8 cellular contexts compared by ENCODE assay signal in genomic region chr21:43361493-43362296, GRCh38.
A peak's percentile ranks its signal among the peaks of the same experiment; 100 is the strongest.
DNase-seq lines count a peak whose midpoint lies in the region; ATAC-seq, FAIRE-seq and TF ChIP-seq lines count a peak whose summit lies in the region.

No MANE protein-coding gene starts in this region.

- H3K27me3 ChIP-seq in Karpas-422 (ENCODE audit: low read length) (no peaks in the 10 kb centered on the region), gastroesophageal sphincter (peaks cover 15% of the 10 kb centered on the region), small intestine (ENCODE audit: control insufficient read depth in 2 of 2, insufficient read depth in 2 of 2, low read length in 2 of 2) (no peaks in the 10 kb centered on the region)

- ATAC-seq in activated T-cell treated with anti-CD3 and anti-CD28 coated beads, Interleukin-2, amount 50 U/mL, for 72 hours (replicated peaks in 1 of 2): peak; percentile 40 to 41
- ATAC-seq in gastroesophageal sphincter: peak; percentile 47
- ATAC-seq in HG02970 (IDR thresholded peaks at IDR 0.05; ENCODE audit: low FRiP score, unreplicated experiment): no peak

- DNase-seq in GM19240 (ENCODE audit: insufficient read length, low spot score) (peak; percentile 68), Karpas-422 (peak; percentile 84), small intestine (no peak), DMS53 (lab: John Stamatoyannopoulos, UW) (no peak), hippocampal formation (lab: John Stamatoyannopoulos, UW) (no peak)
- peak; percentile 14 to 20 for DNase-seq in activated T-cell treated with anti-CD3 and anti-CD28 coated beads, Interleukin-2, amount 50 U/mL, for 72 hours

- H3K36me3 Mint-ChIP-seq in activated T-cell treated with anti-CD3 and anti-CD28 coated beads, Interleukin-2, amount 50 U/mL, for 72 hours (ENCODE audit: insufficient read depth in 2 of 2): no peaks in the 10 kb centered on the region

- TF ChIP-seq EP300 in gastroesophageal sphincter (IDR thresholded peaks at IDR 0.05): no peak

- H3K4me2 ChIP-seq in Karpas-422 (ENCODE audit: low read depth, low read length, poor library complexity, severe bottlenecking): peak overlapping the region; percentile 79

- no peaks in the 10 kb centered on the region for H4K20me1 ChIP-seq in Karpas-422 (ENCODE audit: insufficient read depth, low read depth, low read length)

- peak overlapping the region; percentile 64 for H3K4me3 ChIP-seq in Karpas-422 (ENCODE audit: low read length)
- peak overlapping the region in 1 of 2 donors; percentile 30 for H3K4me3 ChIP-seq in gastroesophageal sphincter
- H3K4me3 ChIP-seq in small intestine (ENCODE audit: low read depth in 1 of 2, low read length in 2 of 2): no peak overlapping the region

- no peaks in the 10 kb centered on the region for H3K79me2 ChIP-seq in Karpas-422 (ENCODE audit: low read length)

- H3K4me1 ChIP-seq in Karpas-422 (ENCODE audit: low read length) (peaks cover 45% of the 10 kb centered on the region), gastroesophageal sphincter (peaks cover 0 to 17% (median 0%) of the 10 kb centered on the region in 3 donors), small intestine (ENCODE audit: control insufficient read depth in 2 of 2, insufficient read depth in 1 of 2, low read depth in 1 of 2, low read length in 1 of 2) (no peaks in the 10 kb centered on the region)

- H2AFZ ChIP-seq in Karpas-422 (ENCODE audit: low read length): peak overlapping the region; percentile 84; the same call in 1 of the 2 replicates

- no peak for TF ChIP-seq CTCF in gastroesophageal sphincter (IDR thresholded peaks at IDR 0.05)

- no peaks in the 10 kb centered on the region for H3K9me2 ChIP-seq in Karpas-422 (replicated peaks; ENCODE audit: insufficient read depth, low read length)

- H3K4me3 Mint-ChIP-seq in activated T-cell treated with anti-CD3 and anti-CD28 coated beads, Interleukin-2, amount 50 U/mL, for 72 hours: peak overlapping the region; percentile 79 to 80

- WGBS in gastroesophageal sphincter (ENCODE audit: low coverage in 1 of 2), 2 donors: 40 to 41% methylated on average over 2 to 15 of the region's 35 CpGs
- 57 to 78% (median 60%) methylated on average over 35 of the region's 35 CpGs for WGBS in small intestine, 3 donors

- FAIRE-seq in small intestine (lab: Jason Lieb, UNC): no peak

- H3K9ac ChIP-seq in Karpas-422 (ENCODE audit: low read length): peak overlapping the region; percentile 75

- H3K36me3 ChIP-seq in Karpas-422 (ENCODE audit: insufficient read depth, low read length) (no peaks in the 10 kb centered on the region), gastroesophageal sphincter (no peaks in the 10 kb centered on the region), small intestine (ENCODE audit: control insufficient read depth in 2 of 2, insufficient read depth in 2 of 2, low read length in 2 of 2) (no peaks in the 10 kb centered on the region)

- H3K27ac ChIP-seq in Karpas-422 (ENCODE audit: low read length) (peak overlapping the region; percentile 85), gastroesophageal sphincter (peak overlapping the region in 3 of 4 donors; percentile 61 to 78 (median 70)), small intestine (ENCODE audit: low read depth in 1 of 2, low read length in 1 of 2) (peak overlapping the region; percentile 71 to 93)

- H3K27ac Mint-ChIP-seq in activated T-cell treated with anti-CD3 and anti-CD28 coated beads, Interleukin-2, amount 50 U/mL, for 72 hours: peak overlapping the region; percentile 38

- H3K9me3 ChIP-seq in Karpas-422 (ENCODE audit: low read length) (no peaks in the 10 kb centered on the region), gastroesophageal sphincter (no peaks in the 10 kb centered on the region), small intestine (ENCODE audit: control insufficient read depth, low read depth) (no peaks in the 10 kb centered on the region)

- peaks cover 27% of the 10 kb centered on the region for H3K4me1 Mint-ChIP-seq in activated T-cell treated with anti-CD3 and anti-CD28 coated beads, Interleukin-2, amount 50 U/mL, for 72 hours (ENCODE audit: low read depth)

- no peak for TF ChIP-seq POLR2A in gastroesophageal sphincter (IDR thresholded peaks at IDR 0.05)

- peaks cover 6% of the 10 kb centered on the region for H3K27me3 Mint-ChIP-seq in activated T-cell treated with anti-CD3 and anti-CD28 coated beads, Interleukin-2, amount 50 U/mL, for 72 hours (ENCODE audit: low read depth)

- no peaks in the 10 kb centered on the region for H3K9me3 Mint-ChIP-seq in activated T-cell treated with anti-CD3 and anti-CD28 coated beads, Interleukin-2, amount 50 U/mL, for 72 hours

Comparison
In these comparisons a context has a peak if more than half of its experiments do, and no peak if none do; other contexts are left out.
1. DNase-seq: peak in GM19240 (single experiment), Karpas-422 (single experiment) and activated T-cell treated with anti-CD3 and anti-CD28 coated beads, Interleukin-2, amount 50 U/mL, for 72 hours (2 of 2); none in small intestine (single experiment), DMS53 (single experiment) and hippocampal formation (0 of 2).
2. Peak in every context shown above with its lines, with median percentiles within 50 percentile points of each other: H3K27ac ChIP-seq.